Comparison of ENCODE assay signal across 8 cellular contexts in genomic region chr12:67647547-67648305, GRCh38. TPM values are rescaled to one million over a fixed set of nuclear protein-coding genes. Genes with fewer than 3 reads are reported as not detected.
DNase-seq lines count a peak whose midpoint lies in the region; TF ChIP-seq lines count a peak whose summit lies in the region.

No MANE protein-coding gene starts in this region.

- H3K4me3 Mint-ChIP-seq in activated naive CD8-positive, alpha-beta T cell: peak overlapping the region; percentile 83
- peak overlapping the region; percentile 98 for H3K4me3 Mint-ChIP-seq in neural crest cell

- H3K27me3 Mint-ChIP-seq in activated naive CD8-positive, alpha-beta T cell: no peaks in the 10 kb centered on the region
- H3K27me3 Mint-ChIP-seq in neural crest cell (ENCODE audit: low read depth): peaks cover 6% of the 10 kb centered on the region

- TF ChIP-seq CTCF in GM20000 (IDR thresholded peaks at IDR 0.05; ENCODE audit: extremely low read depth, missing control alignments): no peak
- TF ChIP-seq CTCF in neural crest cell (conservative IDR thresholded peaks at IDR 0.05): peak; percentile 55

- peaks cover 4% of the 10 kb centered on the region for H3K9me3 Mint-ChIP-seq in activated naive CD8-positive, alpha-beta T cell (ENCODE audit: low read depth)
- no peaks in the 10 kb centered on the region for H3K9me3 Mint-ChIP-seq in neural crest cell

- H3K36me3 Mint-ChIP-seq in activated naive CD8-positive, alpha-beta T cell: peaks cover 2% of the 10 kb centered on the region
- H3K36me3 Mint-ChIP-seq in neural crest cell (ENCODE audit: low read depth): peaks cover 3% of the 10 kb centered on the region

- peak in 10 of 14 donors; percentile 39 to 75 (median 56) for DNase-seq in C1 segment of cervical spinal cord (lab: John Stamatoyannopoulos, UW)
- peak; percentile 54 for DNase-seq in GM20000 (ENCODE audit: low spot score)
- peak; percentile 95 for DNase-seq in LoVo (ENCODE audit: low spot score)
- DNase-seq in RKO (ENCODE audit: low spot score): peak; percentile 91
- peak; percentile 61 for DNase-seq in germinal center (ENCODE audit: low spot score)
- peak; percentile 56 for DNase-seq in neural crest cell (ENCODE audit: low read depth, low spot score)
- DNase-seq in ureter (ENCODE audit: low spot score): peak; percentile 79

- H3K27ac Mint-ChIP-seq in activated naive CD8-positive, alpha-beta T cell: peak overlapping the region; percentile 64
- H3K27ac Mint-ChIP-seq in neural crest cell (ENCODE audit: unreplicated experiment): peak overlapping the region; percentile 98

- peaks cover 38% of the 10 kb centered on the region for H3K4me1 Mint-ChIP-seq in activated naive CD8-positive, alpha-beta T cell (ENCODE audit: low read depth)
- H3K4me1 Mint-ChIP-seq in neural crest cell: peaks cover 34% of the 10 kb centered on the region

RNA-seq across cellular contexts. Expression of gene DYRK2, which starts 0.8 kb away (rescaled TPM):
- total RNA-seq in neural crest cell: 47.3 and 48.1 TPM in 2 replicates
- total RNA-seq in ureter: 40.7 TPM

Comparison
In these comparisons a context has a peak if more than half of its experiments do, and no peak if none do; other contexts are left out.
1. Peak in every context shown above with its lines: DNase-seq.